Comparison of ENCODE assay signal across 8 cellular contexts in genomic region chr12:65171870-65172269, GRCh38. TPM values are rescaled to one million over a fixed set of nuclear protein-coding genes. Genes with fewer than 3 reads are reported as not detected.
DNase-seq lines count a peak whose midpoint lies in the region; ATAC-seq and TF ChIP-seq lines count a peak whose summit lies in the region.

No MANE protein-coding gene starts in this region.

- DNase-seq in Calu3 = no peak
- DNase-seq in Karpas-422 = peak; percentile 52
- DNase-seq in central memory CD4-positive, alpha-beta T cell = peak; percentile 31
- DNase-seq in stimulated activated CD8-positive, alpha-beta memory T cell treated with anti-CD3 and anti-CD28 coated beads, Interleukin-4, amount 100 ng/mL, for 48 hours = no peak
- no peak for DNase-seq in stimulated activated CD4-positive, alpha-beta T cell treated with anti-CD3 and anti-CD28 coated beads, Interleukin-4, amount 100 ng/mL, for 24 hours
- no peak for DNase-seq in SHP77 treated with DMSO at 0.1 percent for 48 hours (lab: John Stamatoyannopoulos, UW)

- H3K9me3 ChIP-seq in Karpas-422 (ENCODE audit: low read length) = no peaks in the 10 kb centered on the region

- H4K20me1 ChIP-seq in Karpas-422 (ENCODE audit: insufficient read depth, low read depth, low read length) = peaks cover 13% of the 10 kb centered on the region

- no peak for TF ChIP-seq CTCF in Calu3 (IDR thresholded peaks at IDR 0.05; ENCODE audit: unreplicated experiment)
- TF ChIP-seq CTCF in nephron (IDR thresholded peaks at IDR 0.05; ENCODE audit: unreplicated experiment in 3 of 3) = no peak

- no peak for ATAC-seq in GM21786 (IDR thresholded peaks at IDR 0.05; ENCODE audit: unreplicated experiment)

- H3K27ac Mint-ChIP-seq in Calu3 (ENCODE audit: unreplicated experiment) (peak overlapping the region; percentile 40), nephron (no peak overlapping the region)

- intact Hi-C loops in Calu3 (cut with micrococcal nuclease; ENCODE audit: unreplicated experiment) = no loop called here

- BruUV-seq in Calu3 (replicated peaks; lab: Mats Ljungman, UMichigan) = no TSS peak

- peak overlapping the region; percentile 99 for H3K4me2 ChIP-seq in Karpas-422 (ENCODE audit: low read depth, low read length, poor library complexity, severe bottlenecking)

- H3K9me2 ChIP-seq in Karpas-422 (replicated peaks; ENCODE audit: insufficient read depth, low read length) = no peaks in the 10 kb centered on the region

- H3K79me2 ChIP-seq in Karpas-422 (ENCODE audit: low read length) = peaks cover 80% of the 10 kb centered on the region

- peak overlapping the region; percentile 98 for H3K9ac ChIP-seq in Karpas-422 (ENCODE audit: low read length)

- no peaks in the 10 kb centered on the region for H3K9me3 Mint-ChIP-seq in Calu3 (ENCODE audit: low read depth, unreplicated experiment)
- H3K9me3 Mint-ChIP-seq in nephron = no peaks in the 10 kb centered on the region

- H2AFZ ChIP-seq in Karpas-422 (ENCODE audit: low read length) = no peak overlapping the region

- peaks cover 29% of the 10 kb centered on the region for H3K36me3 Mint-ChIP-seq in Calu3 (ENCODE audit: insufficient read depth, unreplicated experiment)
- H3K36me3 Mint-ChIP-seq in nephron (ENCODE audit: low read depth) = peaks cover 7% of the 10 kb centered on the region

- H3K4me1 ChIP-seq in Karpas-422 (ENCODE audit: low read length) = peaks cover 48% of the 10 kb centered on the region

- H3K27me3 ChIP-seq in Karpas-422 (ENCODE audit: low read length) = no peaks in the 10 kb centered on the region

- H3K27me3 Mint-ChIP-seq in Calu3 (ENCODE audit: unreplicated experiment) (no peaks in the 10 kb centered on the region), nephron (ENCODE audit: low read depth) (no peaks in the 10 kb centered on the region)

- H3K36me3 ChIP-seq in Karpas-422 (ENCODE audit: insufficient read depth, low read length) = peaks cover 39% of the 10 kb centered on the region

- H3K4me3 Mint-ChIP-seq in Calu3 (ENCODE audit: low read depth, unreplicated experiment) (peak overlapping the region; percentile 91), nephron (peak overlapping the region; percentile 72 to 100 (median 73))

- H3K4me1 Mint-ChIP-seq in Calu3 (ENCODE audit: low read depth, unreplicated experiment) (peaks cover 10% of the 10 kb centered on the region), nephron (peaks cover 21% of the 10 kb centered on the region)

- no peak overlapping the region for H3K27ac ChIP-seq in Karpas-422 (ENCODE audit: low read length)

- H3K4me3 ChIP-seq in Karpas-422 (ENCODE audit: low read length) = peak overlapping the region; percentile 98

- CTCF ChIA-PET in Calu3 (lab: Charles Lee) = interaction anchor here (0.6 kb wide), 1 partner anchor 673 kb away, joined by 3 read pairs; no protein-coding TSS in a partner anchor

RNA-seq across cellular contexts. Expression of gene LEMD3, which starts 2.5 kb away (rescaled TPM):
- 44.3 and 46.8 TPM in 2 replicates for total RNA-seq in Calu3 (2022)
- total RNA-seq in Karpas-422 (2014; rRNA removed; shearing (Covaris generic); ENCODE audit: low replicate concordance) = 35.6 and 43.2 TPM in 2 replicates

RNA-seq across cellular contexts. Expression of gene WIF1, which starts 50.8 kb away (rescaled TPM):
- total RNA-seq in Calu3 (2022) = not detected in 2 replicates
- not detected in 2 replicates for total RNA-seq in Karpas-422 (2014; rRNA removed; shearing (Covaris generic); ENCODE audit: low replicate concordance)

Comparison
In these comparisons a context has a peak if more than half of its experiments do, and no peak if none do; other contexts are left out.
1. DNase-seq: peak in Karpas-422 (single experiment) and central memory CD4-positive, alpha-beta T cell (single experiment); none in Calu3 (single experiment), stimulated activated CD8-positive, alpha-beta memory T cell treated with anti-CD3 and anti-CD28 coated beads, Interleukin-4, amount 100 ng/mL, for 48 hours (single experiment), stimulated activated CD4-positive, alpha-beta T cell treated with anti-CD3 and anti-CD28 coated beads, Interleukin-4, amount 100 ng/mL, for 24 hours (single experiment) and SHP77 treated with DMSO at 0.1 percent for 48 hours (single experiment).